Comparison of ENCODE assay signal across 28 cellular contexts in genomic region chr16:63372283-63372682, GRCh38.
"Had no signal": no experiment of that assay in that cellular context is flagged by ENCODE, and none has a peak within 500 bp of the region (broad histone marks: within the 10 kb centered on the region; RNA-seq: fewer than 3 reads in every experiment).

No MANE protein-coding gene starts in this region.

- H3K9me3 ChIP-seq: esophagus squamous epithelium, heart right ventricle, thyroid gland, vagina had no signal

- H3K27ac Mint-ChIP-seq: effector memory CD8-positive, alpha-beta T cell; immature natural killer cell; memory B cell; natural killer cell; progenitor cell of endocrine pancreas; stimulated activated naive CD8-positive, alpha-beta T cell treated with anti-CD3 and anti-CD28 coated beads, Interleukin-15, amount 100 ng/mL, for 72 hours had no signal

- H3K27me3 ChIP-seq: esophagus squamous epithelium, heart right ventricle, thyroid gland, vagina had no signal

- H3K27ac ChIP-seq: esophagus squamous epithelium, heart right ventricle, parathyroid adenoma, thyroid gland, vagina had no signal

- H3K36me3 Mint-ChIP-seq: immature natural killer cell, memory B cell, natural killer cell had no signal

- H3K27me3 Mint-ChIP-seq: effector memory CD8-positive, alpha-beta T cell; memory B cell; progenitor cell of endocrine pancreas; stimulated activated naive CD8-positive, alpha-beta T cell treated with anti-CD3 and anti-CD28 coated beads, Interleukin-15, amount 100 ng/mL, for 72 hours had no signal

- H2AFZ ChIP-seq: parathyroid adenoma had no signal

- H3K4me1 Mint-ChIP-seq: immature natural killer cell; memory B cell; natural killer cell; stimulated activated naive CD8-positive, alpha-beta T cell treated with anti-CD3 and anti-CD28 coated beads, Interleukin-15, amount 100 ng/mL, for 72 hours had no signal

- ATAC-seq: effector memory CD8-positive, alpha-beta T cell; heart right ventricle; natural killer cell; sciatic nerve; stimulated activated naive CD8-positive, alpha-beta T cell treated with anti-CD3 and anti-CD28 coated beads, Interleukin-15, amount 100 ng/mL, for 72 hours had no signal

- H3K79me2 ChIP-seq: parathyroid adenoma had no signal

- FAIRE-seq: colon had no signal

- H3K4me3 Mint-ChIP-seq: effector memory CD8-positive, alpha-beta T cell; immature natural killer cell; memory B cell; natural killer cell; stimulated activated naive CD8-positive, alpha-beta T cell treated with anti-CD3 and anti-CD28 coated beads, Interleukin-15, amount 100 ng/mL, for 72 hours had no signal

- H3K4me2 ChIP-seq: smooth muscle cell had no signal

- H3K4me1 ChIP-seq: esophagus squamous epithelium, heart right ventricle, parathyroid adenoma, thyroid gland, vagina had no signal

- DNase-seq: dermis blood vessel endothelial cell; effector memory CD8-positive, alpha-beta T cell; erythroblast; esophagus squamous epithelium; foreskin melanocyte; glutamatergic neuron; heart right ventricle; hypothalamus; immature natural killer cell; islet precursor cell; kidney glomerular epithelial cell; natural killer cell; stimulated activated CD4-positive, alpha-beta T cell treated with anti-CD3 and anti-CD28 coated beads, Interleukin-12 subunit alpha, Interleukin-12 subunit beta, amount 100 ng/mL, for 4 hours; stimulated activated CD4-positive, alpha-beta T cell treated with anti-CD3 and anti-CD28 coated beads, Interleukin-1b, Interleukin-23, amount 100 ng/mL, for 48 hours; stimulated activated CD4-positive, alpha-beta T cell treated with anti-CD3 and anti-CD28 coated beads, Interleukin-4, amount 100 ng/mL, for 1 hour; stimulated activated CD8-positive, alpha-beta memory T cell treated with anti-CD3 and anti-CD28 coated beads, Interleukin-4, amount 100 ng/mL, for 48 hours; stimulated activated naive CD4-positive, alpha-beta T cell; stimulated activated naive CD8-positive, alpha-beta T cell treated with anti-CD3 and anti-CD28 coated beads, Interleukin-15, amount 100 ng/mL, for 72 hours; thyroid gland; trophoblast cell had no signal

- H3K36me3 ChIP-seq: esophagus squamous epithelium, heart right ventricle, thyroid gland, vagina had no signal

- H3K4me3 ChIP-seq: esophagus squamous epithelium, heart right ventricle, lung, smooth muscle cell, thyroid gland, vagina had no signal

- H3K9ac ChIP-seq: parathyroid adenoma had no signal
